Comparison of ENCODE assay signal across 18 cellular contexts in genomic region chr19:28482221-28482620, GRCh38.
A peak's percentile ranks its signal among the peaks of the same experiment; 100 is the strongest.
DNase-seq lines count a peak whose midpoint lies in the region; ATAC-seq and TF ChIP-seq lines count a peak whose summit lies in the region.
"Had no signal": no experiment of that assay in that cellular context is flagged by ENCODE, and none has a peak within 500 bp of the region (broad histone marks: within the 10 kb centered on the region; RNA-seq: fewer than 3 reads in every experiment).

No MANE protein-coding gene starts in this region.

- H3K27me3 ChIP-seq in HUES6 (ENCODE audit: control insufficient read depth, insufficient read depth, low read length) (no peaks in the 10 kb centered on the region), OCI-LY1 (ENCODE audit: insufficient read depth, low read length) (no peaks in the 10 kb centered on the region), psoas muscle (ENCODE audit: insufficient read depth in 3 of 3, low read length in 2 of 3) (no peaks in the 10 kb centered on the region)
- H3K27me3 ChIP-seq: Peyer's patch, transverse colon had no signal

- intact Hi-C loops in psoas muscle (cut with DNase I): no loop called here

- H3K27ac ChIP-seq in HUES6 (ENCODE audit: low read depth, low read length) (0 out of 2 replicates have a peak overlapping the region, but pooled peaks have one; percentile 28), OCI-LY1 (ENCODE audit: low read depth, low read length, poor library complexity, severe bottlenecking) (peak overlapping the region; percentile 79), psoas muscle (peak overlapping the region; percentile 79)
- H3K27ac ChIP-seq: HL-60, prostate gland had no signal

- H3K9me3 ChIP-seq in HUES6 (ENCODE audit: control insufficient read depth, insufficient read depth, low read depth, low read length) (0 out of 2 replicates have a peak, but pooled peaks cover 3% of the 10 kb centered on the region), OCI-LY1 (ENCODE audit: low read length) (no peaks in the 10 kb centered on the region), psoas muscle (no peaks in the 10 kb centered on the region)
- H3K9me3 ChIP-seq: Peyer's patch, prostate gland, transverse colon had no signal

- H3F3A ChIP-seq in OCI-LY1 (ENCODE audit: insufficient read depth, low read length): no peaks in the 10 kb centered on the region; the same call in 1 of the 2 replicates

- H3K9ac ChIP-seq in HUES6 (ENCODE audit: low read length) (no peak overlapping the region), OCI-LY1 (ENCODE audit: low read length) (no peak overlapping the region)

- H3K9me2 ChIP-seq in OCI-LY1 (ENCODE audit: low read depth, low read length): no peaks in the 10 kb centered on the region

- no peak overlapping the region for H3K4me2 ChIP-seq in OCI-LY1 (ENCODE audit: low read length)

- TF ChIP-seq CTCF in OCI-LY1 (IDR thresholded peaks at IDR 0.05; ENCODE audit: low read length): no peak
- TF ChIP-seq CTCF in psoas muscle (IDR thresholded peaks at IDR 0.05): no peak

- peak; percentile 33 for DNase-seq in glomerular visceral epithelial cell (ENCODE audit: extremely low spot score)
- no peak for DNase-seq in psoas muscle
- DNase-seq: activated CD4-positive, alpha-beta memory T cell treated with anti-CD3 and anti-CD28 coated beads, Interleukin-2, amount 10 ng/mL, durations not matched to agents 7 days and 5 days; activated T-cell treated with anti-CD3 and anti-CD28 coated beads, Interleukin-2, amount 50 U/mL, for 48 hours; DND-41; KG1; naive thymus-derived CD8-positive, alpha-beta T cell; Peyer's patch; transverse colon had no signal

- H3K79me2 ChIP-seq in OCI-LY1 (ENCODE audit: insufficient read depth, low read length): no peaks in the 10 kb centered on the region

- no peak overlapping the region for H3K4me3 ChIP-seq in HUES6 (ENCODE audit: low read depth, low read length)
- H3K4me3 ChIP-seq in OCI-LY1 (ENCODE audit: low read depth, low read length, poor library complexity, severe bottlenecking): no peak overlapping the region
- no peak overlapping the region for H3K4me3 ChIP-seq in psoas muscle
- H3K4me3 ChIP-seq: lung, Peyer's patch, prostate gland, transverse colon had no signal

- H2AFZ ChIP-seq in OCI-LY1 (ENCODE audit: low read length): no peak overlapping the region

- peaks cover 15% of the 10 kb centered on the region for H3K4me1 ChIP-seq in HUES6 (ENCODE audit: control insufficient read depth, insufficient read depth, low read length)
- peaks cover 63% of the 10 kb centered on the region for H3K4me1 ChIP-seq in OCI-LY1 (ENCODE audit: insufficient read depth, low read length, severe bottlenecking)
- H3K4me1 ChIP-seq in psoas muscle: no peaks in the 10 kb centered on the region
- H3K4me1 ChIP-seq: Peyer's patch, prostate gland had no signal

- ATAC-seq in psoas muscle (no peak), GM21423 (IDR thresholded peaks at IDR 0.05; ENCODE audit: unreplicated experiment) (no peak), HG03520 (IDR thresholded peaks at IDR 0.05; ENCODE audit: unreplicated experiment) (no peak), GM21825 (IDR thresholded peaks at IDR 0.05; ENCODE audit: unreplicated experiment) (no peak)
- ATAC-seq: naive thymus-derived CD8-positive, alpha-beta T cell; stimulated activated memory B cell treated with anti-CD40 and anti-IgM and Interleukin-4, amounts not matched to agents 10 μg/mL and 1 μg/mL and 100 μg/mL, for 72 hours had no signal

- H3K36me3 ChIP-seq in HUES6 (ENCODE audit: control insufficient read depth, insufficient read depth, low read length) (no peaks in the 10 kb centered on the region), OCI-LY1 (ENCODE audit: insufficient read depth, low read length) (no peaks in the 10 kb centered on the region), psoas muscle (ENCODE audit: insufficient read depth in 1 of 2, low read depth in 1 of 2) (no peaks in the 10 kb centered on the region)
- H3K36me3 ChIP-seq: Peyer's patch, prostate gland, transverse colon had no signal

- 87 to 89% (median 88%) methylated on average over 3 of the region's 3 CpGs for WGBS in psoas muscle, 3 donors

- H4K20me1 ChIP-seq in OCI-LY1 (ENCODE audit: insufficient read depth, low read length): no peaks in the 10 kb centered on the region

Comparison
In these comparisons a context has a peak if more than half of its experiments do, and no peak if none do; other contexts are left out.
1. H3K27ac ChIP-seq: peak in every context shown above with its lines; median percentile 79 in OCI-LY1; 79 in psoas muscle; 28 in HUES6.